ENCODE assay signal across 26 cellular contexts in the genomic region with DNA sequence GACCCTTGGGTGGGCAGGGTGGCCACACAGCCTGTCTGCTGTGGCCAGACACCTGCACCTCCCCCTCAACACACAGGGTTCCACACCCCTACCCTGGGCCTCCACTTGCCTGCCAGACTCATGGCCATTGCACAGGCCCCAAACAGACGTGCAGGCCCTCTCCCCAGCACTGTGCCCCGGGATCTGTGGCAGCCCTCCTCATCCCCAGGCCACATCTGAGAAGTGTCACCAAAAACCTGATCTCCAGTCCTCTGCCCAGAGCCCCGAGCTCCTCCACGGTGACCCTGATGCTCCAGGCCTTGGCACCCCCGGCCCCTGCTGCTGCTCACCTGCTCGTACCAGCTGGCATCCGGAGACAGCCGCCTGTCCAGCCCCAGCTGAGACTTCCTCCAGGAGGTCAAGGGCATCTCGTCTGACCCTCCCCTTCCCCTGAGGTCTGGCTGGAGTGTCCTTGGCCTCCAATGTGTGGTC.
DNase-seq lines count a peak whose midpoint lies in the region; ATAC-seq and TF ChIP-seq lines count a peak whose summit lies in the region.
"Had no signal": no experiment of that assay in that cellular context is flagged by ENCODE, and none has a peak within 500 bp of the region (broad histone marks: within the 10 kb centered on the region; RNA-seq: fewer than 3 reads in every experiment).

No MANE protein-coding gene starts in this region.

- H3K4me3 Mint-ChIP-seq in activated T-helper 1 cell treated with anti-CD3 and anti-CD28 coated beads, Interleukin-12 subunit alpha, Interleukin-12 subunit beta, Interleukin-2, Interleukin-4 antibody, amounts not matched to agents 30 ng/mL and 10 ng/mL and 1 ng/mL, durations not matched to agents 14 hours and 24 hours and 36 hours = no peak overlapping the region
- H3K4me3 Mint-ChIP-seq: activated naive CD8-positive, alpha-beta T cell; WTC11 had no signal

- H3K36me3 ChIP-seq in Panc1 (ENCODE audit: control insufficient read depth, insufficient read depth, low read length) (no peaks in the 10 kb centered on the region), mucosa of descending colon (ENCODE audit: low read depth) (no peaks in the 10 kb centered on the region), stomach (no peaks in the 10 kb centered on the region)
- H3K36me3 ChIP-seq: thoracic aorta had no signal

- TF ChIP-seq CTCF in Panc1 (IDR thresholded peaks at IDR 0.05) (no peak), mucosa of descending colon (IDR thresholded peaks at IDR 0.05) (no peak), stomach (IDR thresholded peaks at IDR 0.05) (no peak), GM13976 (IDR thresholded peaks at IDR 0.05; ENCODE audit: borderline replicate concordance, control extremely low read depth, extremely low read depth, insufficient read depth, missing control alignments) (no peak)

- H3K36me3 Mint-ChIP-seq in activated T-helper 1 cell treated with anti-CD3 and anti-CD28 coated beads, Interleukin-12 subunit alpha, Interleukin-12 subunit beta, Interleukin-2, Interleukin-4 antibody, amounts not matched to agents 30 ng/mL and 10 ng/mL and 1 ng/mL, durations not matched to agents 14 hours and 24 hours and 36 hours (ENCODE audit: low read depth) = no peaks in the 10 kb centered on the region
- H3K36me3 Mint-ChIP-seq: activated naive CD8-positive, alpha-beta T cell had no signal

- H3K27me3 ChIP-seq in Panc1 (ENCODE audit: control insufficient read depth, insufficient read depth, low read length) (no peaks in the 10 kb centered on the region), stomach (no peaks in the 10 kb centered on the region)

- no peaks in the 10 kb centered on the region for H3K9me3 Mint-ChIP-seq in activated T-helper 1 cell treated with anti-CD3 and anti-CD28 coated beads, Interleukin-12 subunit alpha, Interleukin-12 subunit beta, Interleukin-2, Interleukin-4 antibody, amounts not matched to agents 30 ng/mL and 10 ng/mL and 1 ng/mL, durations not matched to agents 14 hours and 24 hours and 36 hours

- no peaks in the 10 kb centered on the region for H3K4me1 ChIP-seq in Panc1 (ENCODE audit: control insufficient read depth, insufficient read depth, low read length)
- H3K4me1 ChIP-seq in mucosa of descending colon (ENCODE audit: low read depth) = no peaks in the 10 kb centered on the region
- H3K4me1 ChIP-seq in stomach = peaks cover 17 to 34% (median 28%) of the 10 kb centered on the region in 4 donors

- no peak overlapping the region for H3K27ac Mint-ChIP-seq in activated T-helper 1 cell treated with anti-CD3 and anti-CD28 coated beads, Interleukin-12 subunit alpha, Interleukin-12 subunit beta, Interleukin-2, Interleukin-4 antibody, amounts not matched to agents 30 ng/mL and 10 ng/mL and 1 ng/mL, durations not matched to agents 14 hours and 24 hours and 36 hours
- H3K27ac Mint-ChIP-seq: activated naive CD8-positive, alpha-beta T cell; WTC11 had no signal

- CTCF ChIA-PET in Panc1 (lab: Charles Lee) = interaction anchor here (1.1 kb wide), 1 partner anchor 20 kb away, joined by 4 read pairs; no protein-coding TSS in a partner anchor

- no TSS peak for BruUV-seq in Panc1 (replicated peaks; lab: Mats Ljungman, UMichigan)

- no peaks in the 10 kb centered on the region for H3K9me3 ChIP-seq in Panc1 (ENCODE audit: control insufficient read depth, insufficient read depth, low read depth, low read length)
- no peaks in the 10 kb centered on the region for H3K9me3 ChIP-seq in mucosa of descending colon
- no peaks in the 10 kb centered on the region for H3K9me3 ChIP-seq in stomach
- H3K9me3 ChIP-seq: thoracic aorta had no signal

- peaks cover 2% of the 10 kb centered on the region for H3K27me3 Mint-ChIP-seq in activated T-helper 1 cell treated with anti-CD3 and anti-CD28 coated beads, Interleukin-12 subunit alpha, Interleukin-12 subunit beta, Interleukin-2, Interleukin-4 antibody, amounts not matched to agents 30 ng/mL and 10 ng/mL and 1 ng/mL, durations not matched to agents 14 hours and 24 hours and 36 hours (ENCODE audit: insufficient read depth)
- H3K27me3 Mint-ChIP-seq: activated naive CD8-positive, alpha-beta T cell had no signal

- no peak for TF ChIP-seq EP300 in stomach (IDR thresholded peaks at IDR 0.05)

- H3K27ac ChIP-seq in Panc1 (ENCODE audit: low read length) (no peak overlapping the region), stomach (no peak overlapping the region)
- H3K27ac ChIP-seq: thoracic aorta had no signal

- peak; percentile 40 for DNase-seq in activated CD8-positive, alpha-beta memory T cell treated with anti-CD3 and anti-CD28 coated beads for 24 hours
- no peak for DNase-seq in activated CD8-positive, alpha-beta memory T cell treated with anti-CD3 and anti-CD28 coated beads, Interleukin-2, amount 50 U/mL, for 4 hours
- DNase-seq in Panc1 (ENCODE audit: low read depth, low spot score) (no peak), mucosa of descending colon (no peak), stomach (peak; percentile 23), NCI-H526 treated with DMSO at 0.1 percent for 48 hours (lab: John Stamatoyannopoulos, UW) (no peak), GM13976 (ENCODE audit: low spot score) (no peak)
- no peak for DNase-seq in activated T-helper 1 cell treated with anti-CD3 and anti-CD28 coated beads, Interleukin-12 subunit alpha, Interleukin-12 subunit beta, Interleukin-2, Interleukin-4 antibody, amounts not matched to agents 30 ng/mL and 10 ng/mL and 1 ng/mL, durations not matched to agents 14 hours and 24 hours and 36 hours (ENCODE audit: low spot score)
- DNase-seq: 8988T; activated T-cell treated with anti-CD3 and anti-CD28 coated beads, Interleukin-2, amount 50 U/mL, for 1 hour; AML-193; cerebellar nuclear complex; DND-41; effector CD4-positive, alpha-beta T cell; erythroblast; foreskin melanocyte; hypothalamus; NCI-H1417 treated with DMSO at 0.1 percent for 48 hours; NCI-H524; occipital lobe; stimulated activated CD4-positive, alpha-beta T cell treated with anti-CD3 and anti-CD28 coated beads, Interleukin-15, amount 100 ng/mL, for 24 hours had no signal

- ATAC-seq in Panc1 (0 out of 2 replicates have a peak, but pooled peaks have one; percentile 28), mucosa of descending colon (peak; percentile 7)
- ATAC-seq: GM12878, WTC11 had no signal

- WGBS in stomach, 5 donors = 76 to 97% (median 84%) methylated on average over 9 of the region's 9 CpGs

- no peak for TF ChIP-seq POLR2A in stomach (IDR thresholded peaks at IDR 0.05)

- intact Hi-C loops in Panc1 (cut with micrococcal nuclease; ENCODE audit: unreplicated experiment) = no loop called here
- intact Hi-C loops in mucosa of descending colon (cut with DNase I, micrococcal nuclease) = no loop called here
- intact Hi-C loops in stomach (cut with DNase I; ENCODE audit: low total_unique reads) = no loop called here
- intact Hi-C loops in activated T-helper 1 cell treated with anti-CD3 and anti-CD28 coated beads, Interleukin-12 subunit alpha, Interleukin-12 subunit beta, Interleukin-2, Interleukin-4 antibody, amounts not matched to agents 30 ng/mL and 10 ng/mL and 1 ng/mL, durations not matched to agents 14 hours and 24 hours and 36 hours (cut with micrococcal nuclease) = no loop called here

- POLR2A ChIA-PET in Panc1 (lab: Charles Lee) = no interaction called here

- H3K4me1 Mint-ChIP-seq in activated T-helper 1 cell treated with anti-CD3 and anti-CD28 coated beads, Interleukin-12 subunit alpha, Interleukin-12 subunit beta, Interleukin-2, Interleukin-4 antibody, amounts not matched to agents 30 ng/mL and 10 ng/mL and 1 ng/mL, durations not matched to agents 14 hours and 24 hours and 36 hours (ENCODE audit: low read depth) = no peaks in the 10 kb centered on the region
- H3K4me1 Mint-ChIP-seq: WTC11 had no signal

- no peak overlapping the region for H3K4me3 ChIP-seq in Panc1 (ENCODE audit: low read depth in 2 of 2, low read length in 2 of 2)
- no peak overlapping the region for H3K4me3 ChIP-seq in mucosa of descending colon
- no peak overlapping the region for H3K4me3 ChIP-seq in stomach
- H3K4me3 ChIP-seq: GM12878, lung, thoracic aorta had no signal

- in situ Hi-C loops in Panc1 (cut with HindIII; ENCODE audit: low pct_unique_long_range_greater_than_20kb, low sequenced_read_pairs) = no loop called here
- in situ Hi-C loops in GM13976 (cut with MboI; ENCODE audit: low sequenced_read_pairs, unreplicated experiment) = no loop called here

Comparison
In these comparisons a context has a peak if more than half of its experiments do, and no peak if none do; other contexts are left out.
1. DNase-seq: peak in activated CD8-positive, alpha-beta memory T cell treated with anti-CD3 and anti-CD28 coated beads for 24 hours (single experiment) and stomach (single experiment); none in activated CD8-positive, alpha-beta memory T cell treated with anti-CD3 and anti-CD28 coated beads, Interleukin-2, amount 50 U/mL, for 4 hours (single experiment), Panc1 (single experiment), mucosa of descending colon (0 of 3), activated T-helper 1 cell treated with anti-CD3 and anti-CD28 coated beads, Interleukin-12 subunit alpha, Interleukin-12 subunit beta, Interleukin-2, Interleukin-4 antibody, amounts not matched to agents 30 ng/mL and 10 ng/mL and 1 ng/mL, durations not matched to agents 14 hours and 24 hours and 36 hours (single experiment), NCI-H526 treated with DMSO at 0.1 percent for 48 hours (single experiment) and GM13976 (single experiment).